Comparison of ENCODE assay signal across 14 cellular contexts in genomic region chr2:120667981-120668380, GRCh38.
DNase-seq lines count a peak whose midpoint lies in the region; ATAC-seq and TF ChIP-seq lines count a peak whose summit lies in the region.
"Had no signal": no experiment of that assay in that cellular context is flagged by ENCODE, and none has a peak within 500 bp of the region (broad histone marks: within the 10 kb centered on the region; RNA-seq: fewer than 3 reads in every experiment).

No MANE protein-coding gene starts in this region.

- 0 out of 2 replicates have a peak, but pooled peaks cover 9% of the 10 kb centered on the region for H3K9me3 ChIP-seq in PC-3 (ENCODE audit: low read length)

- H2AFZ ChIP-seq in PC-3 (ENCODE audit: low read length): no peak overlapping the region

- intact Hi-C loops in cardiac septum (cut with DNase I) (no loop called here), left cardiac atrium (cut with DNase I) (no loop called here), PC-3 (cut with micrococcal nuclease) (loop anchor here (2.0 kb wide), 1 partner anchor 37 kb away; no protein-coding TSS in a partner anchor)

- no peaks in the 10 kb centered on the region for H3K9me2 ChIP-seq in PC-3 (replicated peaks; ENCODE audit: low read length)

- no peak overlapping the region for H3K4me3 ChIP-seq in PC-3 (ENCODE audit: low read length)
- H3K4me3 ChIP-seq: BLaER1 had no signal

- ATAC-seq in left cardiac atrium (no peak), PC-3 (no peak), GM18909 (IDR thresholded peaks at IDR 0.05; ENCODE audit: poor library complexity, unreplicated experiment) (no peak), HG02623 (IDR thresholded peaks at IDR 0.05; ENCODE audit: unreplicated experiment) (no peak)
- ATAC-seq: HCT116 had no signal

- H3K79me2 ChIP-seq in PC-3 (ENCODE audit: low read length): no peaks in the 10 kb centered on the region

- peaks cover 18% of the 10 kb centered on the region for H3K4me1 ChIP-seq in PC-3 (ENCODE audit: insufficient read depth, low read length)

- H4K20me1 ChIP-seq in PC-3 (ENCODE audit: low read length): no peaks in the 10 kb centered on the region
- H4K20me1 ChIP-seq: BLaER1 had no signal

- POLR2A ChIA-PET in PC-3 (lab: Charles Lee; ENCODE audit: unreplicated experiment): no interaction called here

- peaks cover 4% of the 10 kb centered on the region; the same call in 1 of the 2 replicates for H3K36me3 ChIP-seq in PC-3 (ENCODE audit: low read depth, low read length)
- H3K36me3 ChIP-seq: BLaER1 had no signal

- peak; percentile 12 for DNase-seq in cardiac septum (ENCODE audit: low spot score)
- DNase-seq in left cardiac atrium: no peak
- DNase-seq in PC-3: peak; percentile 14
- peak; percentile 43 for DNase-seq in mesenteric fat pad (ENCODE audit: low spot score)
- DNase-seq in SIG-M5 treated with dmso at 0.1 percent for 504 hours (lab: John Stamatoyannopoulos, UW; ENCODE audit: unreplicated experiment): no peak
- DNase-seq: 8988T, AML-193, Calu3, DMS 273 treated with DMSO at 0.1 percent for 48 hours, GDM1 had no signal

- H3K4me2 ChIP-seq in PC-3 (ENCODE audit: low read length): no peak overlapping the region

- no peaks in the 10 kb centered on the region for H3F3A ChIP-seq in PC-3 (ENCODE audit: low read length, unreplicated experiment)

- no peak overlapping the region for H3K27ac ChIP-seq in PC-3 (ENCODE audit: low read length)
- H3K27ac ChIP-seq: BLaER1 had no signal

- H3K9ac ChIP-seq in PC-3 (ENCODE audit: low read length): no peak overlapping the region
- H3K9ac ChIP-seq: BLaER1 had no signal

- CTCF ChIA-PET in PC-3 (lab: Charles Lee): no interaction called here

- BruUV-seq in PC-3 (replicated peaks; lab: Mats Ljungman, UMichigan): no TSS peak

- no peak for TF ChIP-seq CTCF in PC-3 (conservative IDR thresholded peaks at IDR 0.05; ENCODE audit: low read depth, low read length)

- no peaks in the 10 kb centered on the region for H3K27me3 ChIP-seq in PC-3 (ENCODE audit: low read length)
- H3K27me3 ChIP-seq: BLaER1 had no signal

Comparison
In these comparisons a context has a peak if more than half of its experiments do, and no peak if none do; other contexts are left out.
1. DNase-seq: peak in cardiac septum (single experiment), PC-3 (single experiment) and mesenteric fat pad (single experiment); none in left cardiac atrium (single experiment) and SIG-M5 treated with dmso at 0.1 percent for 504 hours (single experiment).